Comparison of ENCODE assay signal across 18 cellular contexts in genomic region chr10:111990734-111991133, GRCh38.
A peak's percentile ranks its signal among the peaks of the same experiment; 100 is the strongest.
DNase-seq lines count a peak whose midpoint lies in the region; ATAC-seq and TF ChIP-seq lines count a peak whose summit lies in the region.
"Had no signal": no experiment of that assay in that cellular context is flagged by ENCODE, and none has a peak within 500 bp of the region (broad histone marks: within the 10 kb centered on the region; RNA-seq: fewer than 3 reads in every experiment).

No MANE protein-coding gene starts in this region.

- H3K9me3 ChIP-seq in OCI-LY1 (ENCODE audit: low read length): no peaks in the 10 kb centered on the region
- H3K9me3 ChIP-seq: thoracic aorta had no signal

- DNase-seq in DMS 273 (lab: John Stamatoyannopoulos, UW; ENCODE audit: unreplicated experiment) (peak; percentile 0), DMS 273 treated with DMSO at 0.1 percent for 48 hours (lab: John Stamatoyannopoulos, UW) (no peak), epithelial cell of proximal tubule (ENCODE audit: low read depth) (no peak), progenitor cell of endocrine pancreas (ENCODE audit: low spot score, unreplicated experiment) (no peak)
- no peak for DNase-seq in activated CD8-positive, alpha-beta memory T cell treated with anti-CD3 and anti-CD28 coated beads, Interleukin-2, amount 50 U/mL, for 4 hours
- no peak for DNase-seq in stimulated activated CD4-positive, alpha-beta T cell treated with anti-CD3 and anti-CD28 coated beads, Interleukin-15, amount 100 ng/mL, for 24 hours
- DNase-seq: 8988T; activated CD8-positive, alpha-beta T cell treated with anti-CD3 and anti-CD28 coated beads for 36 hours; CD8-positive, alpha-beta T cell; islet precursor cell; Kasumi-1; midbrain; NCI-H446; stimulated activated CD4-positive, alpha-beta T cell treated with anti-CD3 and anti-CD28 coated beads, Interleukin-4, amount 100 ng/mL, for 24 hours had no signal

- H3K36me3 ChIP-seq in OCI-LY1 (ENCODE audit: insufficient read depth, low read length): no peaks in the 10 kb centered on the region
- H3K36me3 ChIP-seq: thoracic aorta had no signal

- no peak overlapping the region for H3K9ac ChIP-seq in OCI-LY1 (ENCODE audit: low read length)

- H3K27ac Mint-ChIP-seq in progenitor cell of endocrine pancreas: no peak overlapping the region
- H3K27ac Mint-ChIP-seq: activated CD8-positive, alpha-beta T cell treated with anti-CD3 and anti-CD28 coated beads for 36 hours; activated T-helper 17 cell treated with anti-CD3 and anti-CD28 coated beads, Interleukin-2, amount 50 U/mL, for 72 hours; CD8-positive, alpha-beta T cell had no signal

- H2AFZ ChIP-seq in OCI-LY1 (ENCODE audit: low read length): no peak overlapping the region

- no peak overlapping the region for H3K4me3 Mint-ChIP-seq in progenitor cell of endocrine pancreas (ENCODE audit: low read depth)
- H3K4me3 Mint-ChIP-seq: activated CD8-positive, alpha-beta T cell treated with anti-CD3 and anti-CD28 coated beads for 36 hours; activated T-helper 17 cell treated with anti-CD3 and anti-CD28 coated beads, Interleukin-2, amount 50 U/mL, for 72 hours; CD8-positive, alpha-beta T cell had no signal

- H3K4me3 ChIP-seq in OCI-LY1 (ENCODE audit: low read depth, low read length, poor library complexity, severe bottlenecking) (no peak overlapping the region), epithelial cell of proximal tubule (ENCODE audit: low read depth, low read length) (no peak overlapping the region)
- H3K4me3 ChIP-seq: thoracic aorta had no signal

- peaks cover 8% of the 10 kb centered on the region for H3K4me1 Mint-ChIP-seq in progenitor cell of endocrine pancreas (ENCODE audit: low read depth)
- H3K4me1 Mint-ChIP-seq: activated T-helper 17 cell treated with anti-CD3 and anti-CD28 coated beads, Interleukin-2, amount 50 U/mL, for 72 hours had no signal

- H3F3A ChIP-seq in OCI-LY1 (ENCODE audit: insufficient read depth, low read length): no peaks in the 10 kb centered on the region

- H3K27me3 ChIP-seq in OCI-LY1 (ENCODE audit: insufficient read depth, low read length): no peaks in the 10 kb centered on the region

- no peaks in the 10 kb centered on the region for H3K79me2 ChIP-seq in OCI-LY1 (ENCODE audit: insufficient read depth, low read length)

- no peak overlapping the region for H3K4me2 ChIP-seq in OCI-LY1 (ENCODE audit: low read length)

- no peaks in the 10 kb centered on the region for H4K20me1 ChIP-seq in OCI-LY1 (ENCODE audit: insufficient read depth, low read length)

- H3K4me1 ChIP-seq in OCI-LY1 (ENCODE audit: insufficient read depth, low read length, severe bottlenecking): no peaks in the 10 kb centered on the region

- no peaks in the 10 kb centered on the region for H3K9me2 ChIP-seq in OCI-LY1 (ENCODE audit: low read depth, low read length)

- no peak for ATAC-seq in HG03159 (IDR thresholded peaks at IDR 0.05; ENCODE audit: unreplicated experiment)
- ATAC-seq: activated CD8-positive, alpha-beta T cell treated with anti-CD3 and anti-CD28 coated beads for 36 hours; activated T-helper 17 cell treated with anti-CD3 and anti-CD28 coated beads, Interleukin-2, amount 50 U/mL, for 72 hours; CD8-positive, alpha-beta T cell had no signal

- H3K9me3 Mint-ChIP-seq in progenitor cell of endocrine pancreas (ENCODE audit: low read depth): no peaks in the 10 kb centered on the region
- H3K9me3 Mint-ChIP-seq: activated CD8-positive, alpha-beta T cell treated with anti-CD3 and anti-CD28 coated beads for 36 hours; activated T-helper 17 cell treated with anti-CD3 and anti-CD28 coated beads, Interleukin-2, amount 50 U/mL, for 72 hours; CD8-positive, alpha-beta T cell had no signal

- H3K27me3 Mint-ChIP-seq in progenitor cell of endocrine pancreas: peaks cover 16% of the 10 kb centered on the region

- peak; percentile 8; the same call in 1 of the 2 replicates for TF ChIP-seq CTCF in OCI-LY1 (IDR thresholded peaks at IDR 0.05; ENCODE audit: low read length)
- peak; percentile 41 for TF ChIP-seq CTCF in epithelial cell of proximal tubule (conservative IDR thresholded peaks at IDR 0.05; ENCODE audit: low read depth, low read length)
- TF ChIP-seq CTCF in progenitor cell of endocrine pancreas (IDR thresholded peaks at IDR 0.05; ENCODE audit: unreplicated experiment): peak; percentile 30

- H3K36me3 Mint-ChIP-seq in progenitor cell of endocrine pancreas (ENCODE audit: insufficient read depth): no peaks in the 10 kb centered on the region
- H3K36me3 Mint-ChIP-seq: CD8-positive, alpha-beta T cell had no signal

- no peak overlapping the region for H3K27ac ChIP-seq in OCI-LY1 (ENCODE audit: low read depth, low read length, poor library complexity, severe bottlenecking)
- H3K27ac ChIP-seq: thoracic aorta had no signal
